2 cellular contexts compared by ENCODE assay signal in the genomic region with DNA sequence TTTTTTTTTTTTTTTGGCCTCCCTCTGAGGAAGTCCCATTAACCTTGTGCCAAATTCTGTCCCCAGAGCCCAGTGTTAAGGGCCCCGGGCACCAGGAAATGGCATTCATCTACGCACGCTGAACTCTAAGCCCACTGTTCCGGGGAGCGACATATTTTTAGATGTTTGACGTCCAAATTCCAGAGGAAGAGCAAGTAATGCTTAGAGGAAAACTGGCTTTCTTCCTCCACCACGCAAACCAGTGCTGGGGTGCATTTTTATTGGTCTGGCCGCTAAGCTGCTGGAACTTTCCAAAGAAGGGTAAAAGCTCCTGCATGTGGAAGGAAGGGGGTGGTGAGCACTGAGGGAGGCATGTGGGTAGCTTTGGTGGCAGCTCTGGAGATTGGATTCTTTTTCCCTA.
TF ChIP-seq lines count a peak whose summit lies in the region.

No MANE protein-coding gene starts in this region.

TF ChIP-seq in liver, 16 proteins besides CTCF, POLR2A, EP300 and RAD21 (continued from another document):
- TF ChIP-seq, protein P1, sequence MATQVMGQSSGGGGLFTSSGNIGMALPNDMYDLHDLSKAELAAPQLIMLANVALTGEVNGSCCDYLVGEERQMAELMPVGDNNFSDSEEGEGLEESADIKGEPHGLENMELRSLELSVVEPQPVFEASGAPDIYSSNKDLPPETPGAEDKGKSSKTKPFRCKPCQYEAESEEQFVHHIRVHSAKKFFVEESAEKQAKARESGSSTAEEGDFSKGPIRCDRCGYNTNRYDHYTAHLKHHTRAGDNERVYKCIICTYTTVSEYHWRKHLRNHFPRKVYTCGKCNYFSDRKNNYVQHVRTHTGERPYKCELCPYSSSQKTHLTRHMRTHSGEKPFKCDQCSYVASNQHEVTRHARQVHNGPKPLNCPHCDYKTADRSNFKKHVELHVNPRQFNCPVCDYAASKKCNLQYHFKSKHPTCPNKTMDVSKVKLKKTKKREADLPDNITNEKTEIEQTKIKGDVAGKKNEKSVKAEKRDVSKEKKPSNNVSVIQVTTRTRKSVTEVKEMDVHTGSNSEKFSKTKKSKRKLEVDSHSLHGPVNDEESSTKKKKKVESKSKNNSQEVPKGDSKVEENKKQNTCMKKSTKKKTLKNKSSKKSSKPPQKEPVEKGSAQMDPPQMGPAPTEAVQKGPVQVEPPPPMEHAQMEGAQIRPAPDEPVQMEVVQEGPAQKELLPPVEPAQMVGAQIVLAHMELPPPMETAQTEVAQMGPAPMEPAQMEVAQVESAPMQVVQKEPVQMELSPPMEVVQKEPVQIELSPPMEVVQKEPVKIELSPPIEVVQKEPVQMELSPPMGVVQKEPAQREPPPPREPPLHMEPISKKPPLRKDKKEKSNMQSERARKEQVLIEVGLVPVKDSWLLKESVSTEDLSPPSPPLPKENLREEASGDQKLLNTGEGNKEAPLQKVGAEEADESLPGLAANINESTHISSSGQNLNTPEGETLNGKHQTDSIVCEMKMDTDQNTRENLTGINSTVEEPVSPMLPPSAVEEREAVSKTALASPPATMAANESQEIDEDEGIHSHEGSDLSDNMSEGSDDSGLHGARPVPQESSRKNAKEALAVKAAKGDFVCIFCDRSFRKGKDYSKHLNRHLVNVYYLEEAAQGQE (IDR thresholded peaks at IDR 0.05) = no peak
- peak; percentile 83 for TF ChIP-seq NR2F2 (IDR thresholded peaks at IDR 0.05)
- TF ChIP-seq SP1 (IDR thresholded peaks at IDR 0.05) = peak; percentile 33
- peak in 1 of 2 donors; percentile 8 for TF ChIP-seq RXRA (IDR thresholded peaks at IDR 0.05)

TF ChIP-seq in HepG2, 621 proteins besides CTCF, POLR2A, EP300 and RAD21 (continued from another document):
- TF ChIP-seq, protein P2, sequence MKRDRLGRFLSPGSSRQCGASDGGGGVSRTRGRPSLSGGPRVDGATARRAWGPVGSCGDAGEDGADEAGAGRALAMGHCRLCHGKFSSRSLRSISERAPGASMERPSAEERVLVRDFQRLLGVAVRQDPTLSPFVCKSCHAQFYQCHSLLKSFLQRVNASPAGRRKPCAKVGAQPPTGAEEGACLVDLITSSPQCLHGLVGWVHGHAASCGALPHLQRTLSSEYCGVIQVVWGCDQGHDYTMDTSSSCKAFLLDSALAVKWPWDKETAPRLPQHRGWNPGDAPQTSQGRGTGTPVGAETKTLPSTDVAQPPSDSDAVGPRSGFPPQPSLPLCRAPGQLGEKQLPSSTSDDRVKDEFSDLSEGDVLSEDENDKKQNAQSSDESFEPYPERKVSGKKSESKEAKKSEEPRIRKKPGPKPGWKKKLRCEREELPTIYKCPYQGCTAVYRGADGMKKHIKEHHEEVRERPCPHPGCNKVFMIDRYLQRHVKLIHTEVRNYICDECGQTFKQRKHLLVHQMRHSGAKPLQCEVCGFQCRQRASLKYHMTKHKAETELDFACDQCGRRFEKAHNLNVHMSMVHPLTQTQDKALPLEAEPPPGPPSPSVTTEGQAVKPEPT (CRISPR knock-in tag; IDR thresholded peaks at IDR 0.05; ENCODE audit: low read depth) = no peak
- TF ChIP-seq ATF2 (CRISPR knock-in tag; IDR thresholded peaks at IDR 0.05) (no peak), SSRP1 (CRISPR knock-in tag; IDR thresholded peaks at IDR 0.05) (no peak), SKIL (CRISPR knock-in tag; IDR thresholded peaks at IDR 0.05; ENCODE audit: borderline replicate concordance) (no peak), ZNF589 (CRISPR knock-in tag; conservative IDR thresholded peaks at IDR 0.05) (no peak), TOE1 (CRISPR knock-in tag; IDR thresholded peaks at IDR 0.05) (no peak), ZBTB21 (CRISPR knock-in tag; IDR thresholded peaks at IDR 0.05) (no peak), FOSL2 (CRISPR knock-in tag; IDR thresholded peaks at IDR 0.05) (no peak), ZNF292 (CRISPR knock-in tag; IDR thresholded peaks at IDR 0.05; ENCODE audit: borderline replicate concordance, low read depth) (no peak)
- TF ChIP-seq, protein P3, sequence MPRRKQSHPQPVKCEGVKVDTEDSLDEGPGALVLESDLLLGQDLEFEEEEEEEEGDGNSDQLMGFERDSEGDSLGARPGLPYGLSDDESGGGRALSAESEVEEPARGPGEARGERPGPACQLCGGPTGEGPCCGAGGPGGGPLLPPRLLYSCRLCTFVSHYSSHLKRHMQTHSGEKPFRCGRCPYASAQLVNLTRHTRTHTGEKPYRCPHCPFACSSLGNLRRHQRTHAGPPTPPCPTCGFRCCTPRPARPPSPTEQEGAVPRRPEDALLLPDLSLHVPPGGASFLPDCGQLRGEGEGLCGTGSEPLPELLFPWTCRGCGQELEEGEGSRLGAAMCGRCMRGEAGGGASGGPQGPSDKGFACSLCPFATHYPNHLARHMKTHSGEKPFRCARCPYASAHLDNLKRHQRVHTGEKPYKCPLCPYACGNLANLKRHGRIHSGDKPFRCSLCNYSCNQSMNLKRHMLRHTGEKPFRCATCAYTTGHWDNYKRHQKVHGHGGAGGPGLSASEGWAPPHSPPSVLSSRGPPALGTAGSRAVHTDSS (CRISPR knock-in tag; conservative IDR thresholded peaks at IDR 0.05) = no peak
TF ChIP-seq in HepG2: peak in this region for 0.
